In the genomic region with DNA sequence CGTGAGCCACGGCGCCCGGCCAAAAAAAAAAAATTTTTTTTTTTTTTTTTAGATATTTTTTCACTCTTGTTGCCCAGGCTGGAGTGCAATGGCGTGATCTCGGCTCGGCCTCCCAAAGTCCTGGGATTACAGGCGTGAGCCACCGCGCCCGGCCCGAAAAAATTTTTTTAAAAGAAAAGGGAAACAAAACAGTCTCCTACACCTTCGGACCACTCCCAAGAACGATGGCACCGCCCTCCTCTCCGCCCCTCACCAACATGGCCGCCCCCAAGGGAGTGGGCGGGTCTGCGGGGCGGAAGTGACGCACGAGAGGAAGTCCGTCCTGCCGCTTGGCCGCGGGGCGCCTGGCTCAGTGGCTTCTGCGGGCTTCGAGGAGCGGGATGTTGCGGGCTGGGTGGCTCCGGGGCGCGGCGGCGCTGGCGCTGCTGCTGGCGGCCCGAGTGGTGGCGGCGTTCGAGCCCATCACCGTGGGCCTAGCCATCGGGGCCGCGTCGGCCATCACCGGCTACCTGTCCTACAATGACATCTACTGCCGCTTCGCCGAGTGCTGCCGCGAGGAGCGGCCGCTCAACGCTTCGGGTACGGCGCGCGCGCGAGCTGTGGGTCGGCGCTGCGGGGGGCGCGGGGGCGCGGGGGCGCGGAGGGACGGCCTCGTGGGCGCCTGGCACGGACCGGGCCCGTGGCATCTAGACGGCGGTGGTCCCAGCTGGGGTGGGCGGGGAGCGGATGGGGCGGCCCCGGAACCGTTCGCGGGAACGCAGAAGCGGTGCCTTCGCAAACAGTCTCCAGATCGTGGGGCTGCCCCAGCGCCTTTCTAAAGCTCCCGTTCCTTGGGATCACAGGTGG, we compare ENCODE assay signal across 8 cellular contexts. TPM values are rescaled to one million over a fixed set of nuclear protein-coding genes. Genes with fewer than 3 reads are reported as not detected.
A peak's percentile ranks its signal among the peaks of the same experiment; 100 is the strongest.
DNase-seq lines count a peak whose midpoint lies in the region; ATAC-seq and TF ChIP-seq lines count a peak whose summit lies in the region.

A gene with protein sequence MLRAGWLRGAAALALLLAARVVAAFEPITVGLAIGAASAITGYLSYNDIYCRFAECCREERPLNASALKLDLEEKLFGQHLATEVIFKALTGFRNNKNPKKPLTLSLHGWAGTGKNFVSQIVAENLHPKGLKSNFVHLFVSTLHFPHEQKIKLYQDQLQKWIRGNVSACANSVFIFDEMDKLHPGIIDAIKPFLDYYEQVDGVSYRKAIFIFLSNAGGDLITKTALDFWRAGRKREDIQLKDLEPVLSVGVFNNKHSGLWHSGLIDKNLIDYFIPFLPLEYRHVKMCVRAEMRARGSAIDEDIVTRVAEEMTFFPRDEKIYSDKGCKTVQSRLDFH (plus strand): TSS at position 352 of the 846 bp plus-strand sequence. CDS start 29 bp downstream, at position 381.

- H3K9me3 ChIP-seq in osteoblast (ENCODE audit: low read depth, low read length), result no peaks in the 10 kb centered on the region
- H3K9me3 ChIP-seq in testis, result no peaks in the 10 kb centered on the region

- ATAC-seq in HG02623 (IDR thresholded peaks at IDR 0.05; ENCODE audit: unreplicated experiment), result peak; percentile 77

- peak within 1 kb of the TSS; percentile 99 for H3K4me2 ChIP-seq in osteoblast (ENCODE audit: insufficient read depth, low read length)

- no peaks in the 10 kb centered on the region for H3K27me3 Mint-ChIP-seq in activated naive CD8-positive, alpha-beta T cell
- peaks cover 2% of the 10 kb centered on the region for H3K27me3 Mint-ChIP-seq in glutamatergic neuron (ENCODE audit: unreplicated experiment)

- H3K9me3 Mint-ChIP-seq in activated naive CD8-positive, alpha-beta T cell (ENCODE audit: low read depth), result no peaks in the 10 kb centered on the region
- H3K9me3 Mint-ChIP-seq in glutamatergic neuron (ENCODE audit: unreplicated experiment), result peaks cover 4% of the 10 kb centered on the region

- WGBS in testis, 2 donors, result 0 to 2% methylated on average over 17 to 86 of the region's 93 CpGs

- H3K36me3 Mint-ChIP-seq in activated naive CD8-positive, alpha-beta T cell, result peaks cover 7% of the 10 kb centered on the region
- peaks cover 14% of the 10 kb centered on the region for H3K36me3 Mint-ChIP-seq in glutamatergic neuron (ENCODE audit: unreplicated experiment)

- CTCF ChIA-PET in GM10248 (lab: Yijun Ruan, JAX), result interaction anchor here (0.8 to 1.2 kb wide), 3 partner anchors 13 to 76 kb away, joined by 3 to 5 read pairs (median 3); no protein-coding TSS in a partner anchor

- intact Hi-C loops in testis (cut with DNase I; ENCODE audit: low total_unique reads), result no loop called here

- H3K4me3 Mint-ChIP-seq in activated naive CD8-positive, alpha-beta T cell, result peak within 1 kb of the TSS; percentile 91
- peak within 1 kb of the TSS; percentile 93 for H3K4me3 Mint-ChIP-seq in glutamatergic neuron (ENCODE audit: unreplicated experiment)

- peaks cover 20% of the 10 kb centered on the region for H3K79me2 ChIP-seq in osteoblast (ENCODE audit: insufficient read depth, low read length)

- H3K4me1 Mint-ChIP-seq in activated naive CD8-positive, alpha-beta T cell (ENCODE audit: low read depth), result peaks cover 27% of the 10 kb centered on the region
- H3K4me1 Mint-ChIP-seq in glutamatergic neuron (ENCODE audit: low read depth, unreplicated experiment), result no peaks in the 10 kb centered on the region

- POLR2A ChIA-PET in GM10248 (lab: Yijun Ruan, JAX), result no interaction called here

- no peak for TF ChIP-seq CTCF in GM10248 (IDR thresholded peaks at IDR 0.05; ENCODE audit: control extremely low read depth, extremely low read depth, low read depth, missing control alignments)
- no peak for TF ChIP-seq CTCF in glutamatergic neuron (IDR thresholded peaks at IDR 0.05; ENCODE audit: partially characterized antibody, unreplicated experiment)
- no peak for TF ChIP-seq CTCF in osteoblast (IDR thresholded peaks at IDR 0.05; ENCODE audit: extremely low read depth, low read depth, low read length)
- TF ChIP-seq CTCF in testis (IDR thresholded peaks at IDR 0.05), result no peak

- DNase-seq in GM10248 (ENCODE audit: extremely low spot score) (peak; percentile 94), NCI-H1105 (lab: John Stamatoyannopoulos, UW) (peak; percentile 86), SKM-1 treated with dmso at 0.1 percent for 144 hours (lab: John Stamatoyannopoulos, UW; ENCODE audit: unreplicated experiment) (peak; percentile 80), glutamatergic neuron (peak; percentile 98), osteoblast (ENCODE audit: insufficient read length, low spot score, missing footprints) (peak; percentile 99), testis (peak; percentile 95)

- peak; percentile 76 for TF ChIP-seq POLR2A in testis (IDR thresholded peaks at IDR 0.05)

- H3K27ac ChIP-seq in osteoblast (ENCODE audit: low read depth, low read length) (peak within 1 kb of the TSS; percentile 49), testis (peak within 1 kb of the TSS; percentile 80 to 85)

- H2AFZ ChIP-seq in osteoblast (ENCODE audit: low read length), result peak within 1 kb of the TSS; percentile 85

- peaks cover 12% of the 10 kb centered on the region for H3K36me3 ChIP-seq in osteoblast (ENCODE audit: insufficient read depth, low read length)
- no peaks in the 10 kb centered on the region for H3K36me3 ChIP-seq in testis (ENCODE audit: low read depth, missing control alignments)

- peak within 1 kb of the TSS; percentile 92 for H3K4me3 ChIP-seq in osteoblast (ENCODE audit: insufficient read depth, low read length)
- peak within 1 kb of the TSS; percentile 85 to 87 for H3K4me3 ChIP-seq in testis

- peaks cover 7% of the 10 kb centered on the region for H3K4me1 ChIP-seq in osteoblast (ENCODE audit: insufficient read depth, low read length)
- peaks cover 5% of the 10 kb centered on the region for H3K4me1 ChIP-seq in testis

- H4K20me1 ChIP-seq in osteoblast (ENCODE audit: insufficient read depth, low read length), result peaks cover 3% of the 10 kb centered on the region

- H3K27ac Mint-ChIP-seq in activated naive CD8-positive, alpha-beta T cell, result peak within 1 kb of the TSS; percentile 88
- H3K27ac Mint-ChIP-seq in glutamatergic neuron (ENCODE audit: unreplicated experiment), result peak within 1 kb of the TSS; percentile 79

- no peaks in the 10 kb centered on the region for H3K27me3 ChIP-seq in osteoblast (ENCODE audit: insufficient read depth, low read length)
- H3K27me3 ChIP-seq in testis, result no peaks in the 10 kb centered on the region

RNA-seq across cellular contexts. Expression of the gene that starts here (rescaled TPM):
- total RNA-seq in glutamatergic neuron (ENCODE audit: unreplicated experiment) (33.5 TPM), osteoblast (27.5 and 31.5 TPM in 2 replicates), testis (10 to 100 TPM; 29.4 to 30.8 TPM)
- polyA plus RNA-seq in testis (ENCODE audit: insufficient read depth, low read depth, low replicate concordance), result 54.7 TPM

Comparison
In these comparisons a context has a peak if more than half of its experiments do, and no peak if none do; other contexts are left out.
1. Peak in every context shown above with its lines: DNase-seq, ATAC-seq, H3K4me3 ChIP-seq and H3K27ac ChIP-seq.